ENCODE assay signal across 1 cellular context in genomic region chr6:160101262-160102205, GRCh38.
TF ChIP-seq lines count a peak whose summit lies in the region.

No MANE protein-coding gene starts in this region.

TF ChIP-seq in WTC11, 78 proteins besides CTCF, POLR2A, EP300 and RAD21 (continued from another document):
- TF ChIP-seq FOXP4 (CRISPR knock-in tag; IDR thresholded peaks at IDR 0.05) (no peak), EMX1 (CRISPR knock-in tag; IDR thresholded peaks at IDR 0.05) (no peak), ESRRA (CRISPR knock-in tag; IDR thresholded peaks at IDR 0.05; ENCODE audit: borderline replicate concordance) (no peak), CREB1 (CRISPR knock-in tag; IDR thresholded peaks at IDR 0.05) (no peak), CBFB (CRISPR knock-in tag; IDR thresholded peaks at IDR 0.05; ENCODE audit: low read depth) (no peak), IRF2 (CRISPR knock-in tag; IDR thresholded peaks at IDR 0.05; ENCODE audit: borderline replicate concordance, low read depth) (no peak), ZNF138 (CRISPR knock-in tag; conservative IDR thresholded peaks at IDR 0.05) (no peak), ATF2 (CRISPR knock-in tag; IDR thresholded peaks at IDR 0.05; ENCODE audit: borderline replicate concordance, low read depth) (no peak)
